16 cellular contexts compared by ENCODE assay signal in genomic region chr10:132294561-132295320, GRCh38. TPM values are rescaled to one million over a fixed set of nuclear protein-coding genes. Genes with fewer than 3 reads are reported as not detected.
DNase-seq lines count a peak whose midpoint lies in the region; ATAC-seq, FAIRE-seq and TF ChIP-seq lines count a peak whose summit lies in the region.
"Had no signal": no experiment of that assay in that cellular context is flagged by ENCODE, and none has a peak within 500 bp of the region (broad histone marks: within the 10 kb centered on the region; RNA-seq: fewer than 3 reads in every experiment).

No MANE protein-coding gene starts in this region.

- no peak for ATAC-seq in activated naive CD8-positive, alpha-beta T cell treated with anti-CD3 and anti-CD28 coated beads, Interleukin-2, amount 10 ng/mL, durations not matched to agents 7 days and 5 days (ENCODE audit: low read depth)
- ATAC-seq in activated naive CD8-positive, alpha-beta T cell treated with anti-CD3 and anti-CD28 coated beads, Interleukin-2, amount 50 U/mL, for 24 hours: no peak
- ATAC-seq in upper lobe of right lung: no peak
- no peak for ATAC-seq in stimulated activated naive CD8-positive, alpha-beta T cell treated with anti-CD3 and anti-CD28 coated beads, Interleukin-15, Interleukin-2, amounts not matched to agents 100 U/mL and 50 U/mL, for 24 hours
- ATAC-seq: stimulated activated naive B cell treated with anti-CD40 and anti-IgM and Interleukin-4, amounts not matched to agents 10 μg/mL and 1 μg/mL and 100 μg/mL, for 72 hours had no signal

- H3K4me3 Mint-ChIP-seq in activated naive CD8-positive, alpha-beta T cell treated with anti-CD3 and anti-CD28 coated beads, Interleukin-2, amount 10 ng/mL, durations not matched to agents 7 days and 5 days: no peak overlapping the region
- H3K4me3 Mint-ChIP-seq in activated naive CD8-positive, alpha-beta T cell treated with anti-CD3 and anti-CD28 coated beads, Interleukin-2, amount 50 U/mL, for 24 hours: no peak overlapping the region
- H3K4me3 Mint-ChIP-seq: stimulated activated naive B cell treated with anti-CD40 and anti-IgM and Interleukin-4, amounts not matched to agents 10 μg/mL and 1 μg/mL and 100 μg/mL, for 72 hours had no signal

- no peaks in the 10 kb centered on the region for H3K36me3 Mint-ChIP-seq in activated naive CD8-positive, alpha-beta T cell treated with anti-CD3 and anti-CD28 coated beads, Interleukin-2, amount 10 ng/mL, durations not matched to agents 7 days and 5 days
- no peaks in the 10 kb centered on the region for H3K36me3 Mint-ChIP-seq in activated naive CD8-positive, alpha-beta T cell treated with anti-CD3 and anti-CD28 coated beads, Interleukin-2, amount 50 U/mL, for 24 hours (ENCODE audit: low read depth)

- H3K9me3 Mint-ChIP-seq in activated naive CD8-positive, alpha-beta T cell treated with anti-CD3 and anti-CD28 coated beads, Interleukin-2, amount 10 ng/mL, durations not matched to agents 7 days and 5 days: no peaks in the 10 kb centered on the region
- H3K9me3 Mint-ChIP-seq in activated naive CD8-positive, alpha-beta T cell treated with anti-CD3 and anti-CD28 coated beads, Interleukin-2, amount 50 U/mL, for 24 hours: no peaks in the 10 kb centered on the region
- H3K9me3 Mint-ChIP-seq: stimulated activated naive B cell treated with anti-CD40 and anti-IgM and Interleukin-4, amounts not matched to agents 10 μg/mL and 1 μg/mL and 100 μg/mL, for 72 hours had no signal

- no peak overlapping the region for H3K27ac ChIP-seq in upper lobe of right lung
- no peak overlapping the region for H3K27ac ChIP-seq in esophagus muscularis mucosa (replicated peaks in 1 of 4)
- H3K27ac ChIP-seq: adrenal gland had no signal

- H3K27me3 Mint-ChIP-seq in activated naive CD8-positive, alpha-beta T cell treated with anti-CD3 and anti-CD28 coated beads, Interleukin-2, amount 10 ng/mL, durations not matched to agents 7 days and 5 days: no peaks in the 10 kb centered on the region
- H3K27me3 Mint-ChIP-seq in activated naive CD8-positive, alpha-beta T cell treated with anti-CD3 and anti-CD28 coated beads, Interleukin-2, amount 50 U/mL, for 24 hours: no peaks in the 10 kb centered on the region

- peak; percentile 26 for DNase-seq in activated naive CD8-positive, alpha-beta T cell treated with anti-CD3 and anti-CD28 coated beads, Interleukin-2, amount 10 ng/mL, durations not matched to agents 7 days and 5 days
- DNase-seq in activated naive CD8-positive, alpha-beta T cell treated with anti-CD3 and anti-CD28 coated beads, Interleukin-2, amount 50 U/mL, for 24 hours: no peak
- DNase-seq in NCI-H69 (lab: John Stamatoyannopoulos, UW): peak; percentile 13
- DNase-seq in iPS-NIHi11 (ENCODE audit: low spot score): peak; percentile 91
- peak; percentile 58 for DNase-seq in upper lobe of right lung
- DNase-seq in stimulated activated naive CD8-positive, alpha-beta T cell treated with anti-CD3 and anti-CD28 coated beads, Interleukin-15, Interleukin-2, amounts not matched to agents 100 U/mL and 50 U/mL, for 24 hours: no peak
- no peak for DNase-seq in esophagus muscularis mucosa (ENCODE audit: extremely low spot score)
- DNase-seq in HTR-8/SVneo (ENCODE audit: insufficient read length, low spot score): no peak
- DNase-seq: activated CD4-positive, CD25-positive, alpha-beta regulatory T cell; activated T-cell treated with anti-CD3 and anti-CD28 coated beads for 4 hours; dermis blood vessel endothelial cell; DMS79; NK-92 treated with Interleukin-12 subunit alpha and Interleukin-12 subunit beta, amount 100 ng/mL, for 24 hours; stimulated activated CD4-positive, alpha-beta T cell treated with anti-CD3 and anti-CD28 coated beads, Interleukin-4, amount 100 ng/mL, for 24 hours; stimulated activated naive B cell treated with anti-CD40 and anti-IgM and Interleukin-4, amounts not matched to agents 10 μg/mL and 1 μg/mL and 100 μg/mL, for 72 hours had no signal

- no peak for FAIRE-seq in HTR-8/SVneo (lab: Jason Lieb, UNC)

- intact Hi-C loops in upper lobe of right lung (cut with DNase I): no loop called here
- intact Hi-C loops in esophagus muscularis mucosa (cut with DNase I): no loop called here

- no peak for TF ChIP-seq EP300 in esophagus muscularis mucosa (IDR thresholded peaks at IDR 0.05)

- H3K27ac Mint-ChIP-seq in activated naive CD8-positive, alpha-beta T cell treated with anti-CD3 and anti-CD28 coated beads, Interleukin-2, amount 10 ng/mL, durations not matched to agents 7 days and 5 days: no peak overlapping the region
- no peak overlapping the region for H3K27ac Mint-ChIP-seq in activated naive CD8-positive, alpha-beta T cell treated with anti-CD3 and anti-CD28 coated beads, Interleukin-2, amount 50 U/mL, for 24 hours
- H3K27ac Mint-ChIP-seq: stimulated activated naive B cell treated with anti-CD40 and anti-IgM and Interleukin-4, amounts not matched to agents 10 μg/mL and 1 μg/mL and 100 μg/mL, for 72 hours had no signal

- no peak for TF ChIP-seq POLR2A in esophagus muscularis mucosa (IDR thresholded peaks at IDR 0.05; ENCODE audit: low read depth)

- no peak for TF ChIP-seq CTCF in upper lobe of right lung (IDR thresholded peaks at IDR 0.05)
- TF ChIP-seq CTCF in esophagus muscularis mucosa (IDR thresholded peaks at IDR 0.05): no peak

- POLR2A ChIA-PET in activated naive CD8-positive, alpha-beta T cell treated with anti-CD3 and anti-CD28 coated beads, Interleukin-2, amount 10 ng/mL, durations not matched to agents 7 days and 5 days (lab: Charles Lee): interaction anchor here (0.8 to 1.1 kb wide), 2 partner anchors 13 to 42 kb away, joined by 3 read pairs; partner anchors contain the start of gene STK32C

- H3K27me3 ChIP-seq in upper lobe of right lung (no peaks in the 10 kb centered on the region), esophagus muscularis mucosa (no peaks in the 10 kb centered on the region)
- H3K27me3 ChIP-seq: adrenal gland had no signal

- H3K4me3 ChIP-seq in upper lobe of right lung: no peak overlapping the region
- H3K4me3 ChIP-seq in esophagus muscularis mucosa: no peak overlapping the region
- H3K4me3 ChIP-seq: adrenal gland had no signal

- 87% methylated on average over 13 of the region's 23 CpGs for WGBS in esophagus muscularis mucosa

- H3K9me3 ChIP-seq in upper lobe of right lung (no peaks in the 10 kb centered on the region), esophagus muscularis mucosa (no peaks in the 10 kb centered on the region)
- H3K9me3 ChIP-seq: adrenal gland had no signal

- H3K4me1 Mint-ChIP-seq in activated naive CD8-positive, alpha-beta T cell treated with anti-CD3 and anti-CD28 coated beads, Interleukin-2, amount 10 ng/mL, durations not matched to agents 7 days and 5 days: no peaks in the 10 kb centered on the region
- peaks cover 3% of the 10 kb centered on the region for H3K4me1 Mint-ChIP-seq in activated naive CD8-positive, alpha-beta T cell treated with anti-CD3 and anti-CD28 coated beads, Interleukin-2, amount 50 U/mL, for 24 hours

- H3K36me3 ChIP-seq in upper lobe of right lung: no peaks in the 10 kb centered on the region
- H3K36me3 ChIP-seq in esophagus muscularis mucosa: no peaks in the 10 kb centered on the region
- H3K36me3 ChIP-seq: adrenal gland had no signal

- no peaks in the 10 kb centered on the region for H3K4me1 ChIP-seq in upper lobe of right lung
- H3K4me1 ChIP-seq in esophagus muscularis mucosa: peaks cover 0 to 17% (median 15%) of the 10 kb centered on the region in 4 donors
- H3K4me1 ChIP-seq: adrenal gland had no signal

RNA-seq across cellular contexts. Expression of gene STK32C, which starts 13.0 kb away (rescaled TPM):
- total RNA-seq in activated naive CD8-positive, alpha-beta T cell treated with anti-CD3 and anti-CD28 coated beads, Interleukin-2, amount 10 ng/mL, durations not matched to agents 7 days and 5 days: 10 to 100 TPM; 12.5 TPM
- total RNA-seq in upper lobe of right lung (13.2 TPM), esophagus muscularis mucosa (10 to 100 TPM in 1 of 4 donors, 1 to 10 TPM in 3; 4.8 to 10.9 (median 7.8) TPM)

RNA-seq across cellular contexts. Expression of gene LRRC27, which starts 37.3 kb away (rescaled TPM):
- total RNA-seq in activated naive CD8-positive, alpha-beta T cell treated with anti-CD3 and anti-CD28 coated beads, Interleukin-2, amount 10 ng/mL, durations not matched to agents 7 days and 5 days: 1 to 10 TPM; 4.7 to 6.3 TPM
- total RNA-seq in upper lobe of right lung (6.3 TPM), esophagus muscularis mucosa (10 to 100 TPM in 2 of 4 donors, 1 to 10 TPM in 2; 5.8 to 19.1 (median 9.5) TPM)

Comparison
In these comparisons a context has a peak if more than half of its experiments do, and no peak if none do; other contexts are left out.
1. DNase-seq: peak in activated naive CD8-positive, alpha-beta T cell treated with anti-CD3 and anti-CD28 coated beads, Interleukin-2, amount 10 ng/mL, durations not matched to agents 7 days and 5 days (single experiment), NCI-H69 (single experiment), iPS-NIHi11 (single experiment) and upper lobe of right lung (single experiment); none in activated naive CD8-positive, alpha-beta T cell treated with anti-CD3 and anti-CD28 coated beads, Interleukin-2, amount 50 U/mL, for 24 hours (single experiment), stimulated activated naive CD8-positive, alpha-beta T cell treated with anti-CD3 and anti-CD28 coated beads, Interleukin-15, Interleukin-2, amounts not matched to agents 100 U/mL and 50 U/mL, for 24 hours (single experiment), esophagus muscularis mucosa (single experiment) and HTR-8/SVneo (single experiment).